8 cellular contexts compared by ENCODE assay signal in genomic region chr13:98672947-98673545, GRCh38.
DNase-seq lines count a peak whose midpoint lies in the region; ATAC-seq and TF ChIP-seq lines count a peak whose summit lies in the region.

No MANE protein-coding gene starts in this region.

- H3K27ac Mint-ChIP-seq in activated CD4-positive, alpha-beta T cell treated with anti-CD3 and anti-CD28 coated beads, Interleukin-2, amount 10 ng/mL, durations not matched to agents 24 days and 14 days = no peak overlapping the region

- ATAC-seq in GM18858 (IDR thresholded peaks at IDR 0.05; ENCODE audit: unreplicated experiment) (peak; percentile 68), HG03139 (IDR thresholded peaks at IDR 0.05; ENCODE audit: unreplicated experiment) (peak; percentile 85), right lobe of liver (peak; percentile 95 to 98 (median 97))

- no peaks in the 10 kb centered on the region for H3K36me3 Mint-ChIP-seq in activated CD4-positive, alpha-beta T cell treated with anti-CD3 and anti-CD28 coated beads, Interleukin-2, amount 10 ng/mL, durations not matched to agents 24 days and 14 days (ENCODE audit: low read depth)

- peak; percentile 89 to 93 (median 93) for TF ChIP-seq CTCF in right lobe of liver (IDR thresholded peaks at IDR 0.05)

- peaks cover 17% of the 10 kb centered on the region for H3K27me3 Mint-ChIP-seq in activated CD4-positive, alpha-beta T cell treated with anti-CD3 and anti-CD28 coated beads, Interleukin-2, amount 10 ng/mL, durations not matched to agents 24 days and 14 days

- no peak for TF ChIP-seq POLR2A in right lobe of liver (IDR thresholded peaks at IDR 0.05)

- H3K4me3 Mint-ChIP-seq in activated CD4-positive, alpha-beta T cell treated with anti-CD3 and anti-CD28 coated beads, Interleukin-2, amount 10 ng/mL, durations not matched to agents 24 days and 14 days = no peak overlapping the region

- no peaks in the 10 kb centered on the region for H3K9me3 Mint-ChIP-seq in activated CD4-positive, alpha-beta T cell treated with anti-CD3 and anti-CD28 coated beads, Interleukin-2, amount 10 ng/mL, durations not matched to agents 24 days and 14 days

- intact Hi-C loops in activated CD4-positive, alpha-beta T cell treated with anti-CD3 and anti-CD28 coated beads, Interleukin-2, amount 10 ng/mL, durations not matched to agents 24 days and 14 days (cut with micrococcal nuclease) = loop anchor here (1.0 to 5.0 kb wide), 3 partner anchors 169 to 818 kb away; no protein-coding TSS in a partner anchor
- intact Hi-C loops in right lobe of liver (cut with DNase I) = no loop called here

- no peak overlapping the region for H3K4me3 ChIP-seq in right lobe of liver

- H3K4me1 Mint-ChIP-seq in activated CD4-positive, alpha-beta T cell treated with anti-CD3 and anti-CD28 coated beads, Interleukin-2, amount 10 ng/mL, durations not matched to agents 24 days and 14 days = no peaks in the 10 kb centered on the region

- no peaks in the 10 kb centered on the region for H3K36me3 ChIP-seq in right lobe of liver

- peaks cover 0 to 25% (median 9%) of the 10 kb centered on the region in 4 donors for H3K4me1 ChIP-seq in right lobe of liver

- 19% methylated on average over 7 of the region's 11 CpGs for WGBS in right lobe of liver (ENCODE audit: insufficient coverage, low coverage, low lambda C conversion rate, missing lambda C conversion rate)

- no peaks in the 10 kb centered on the region for H3K9me3 ChIP-seq in right lobe of liver

- H3K27ac ChIP-seq in right lobe of liver = peak overlapping the region in 2 of 3 donors; percentile 12 to 37

- no peaks in the 10 kb centered on the region for H3K27me3 ChIP-seq in right lobe of liver

- peak; percentile 81 for DNase-seq in AG08396 (ENCODE audit: low spot score)
- peak; percentile 59 for DNase-seq in NCI-H345 (lab: John Stamatoyannopoulos, UW)
- peak; percentile 83 for DNase-seq in activated CD4-positive, alpha-beta T cell treated with anti-CD3 and anti-CD28 coated beads, Interleukin-2, amount 10 ng/mL, durations not matched to agents 24 days and 14 days
- DNase-seq in ecto neural progenitor cell (ENCODE audit: low spot score) = peak; percentile 70
- peak; percentile 84 to 92 (median 92) for DNase-seq in right lobe of liver
- DNase-seq in stimulated activated CD4-positive, alpha-beta T cell treated with anti-CD3 and anti-CD28 coated beads, TNF-alpha, amount 100 ng/mL, for 48 hours (ENCODE audit: low read depth in 3 of 3) = peak; percentile 8 to 19 (median 16)

Comparison
In these comparisons a context has a peak if more than half of its experiments do, and no peak if none do; other contexts are left out.
1. DNase-seq: peak in every context shown above with its lines; median percentile 92 in right lobe of liver; 83 in activated CD4-positive, alpha-beta T cell treated with anti-CD3 and anti-CD28 coated beads, Interleukin-2, amount 10 ng/mL, durations not matched to agents 24 days and 14 days; 81 in AG08396; 70 in ecto neural progenitor cell; 59 in NCI-H345; 16 in stimulated activated CD4-positive, alpha-beta T cell treated with anti-CD3 and anti-CD28 coated beads, TNF-alpha, amount 100 ng/mL, for 48 hours.